In genomic region chr2:226649871-226650660, GRCh38 we compare ENCODE assay signal across 8 cellular contexts.
DNase-seq lines count a peak whose midpoint lies in the region; ATAC-seq and TF ChIP-seq lines count a peak whose summit lies in the region.

No MANE protein-coding gene starts in this region.

- H3K36me3 Mint-ChIP-seq in T-cell (peaks cover 7% of the 10 kb centered on the region), brain (peaks cover 16% of the 10 kb centered on the region)

- in situ Hi-C loops in Caki2 (cut with HindIII; ENCODE audit: low pct_unique_long_range_greater_than_20kb, low sequenced_read_pairs) = no loop called here

- H3K4me3 Mint-ChIP-seq in T-cell = peak overlapping the region in 2 of 3 donors; percentile 11 to 71
- peak overlapping the region; percentile 15 to 59 (median 23) for H3K4me3 Mint-ChIP-seq in brain

- H3K27me3 Mint-ChIP-seq in T-cell = peaks cover 0 to 1% of the 10 kb centered on the region in 2 donors
- no peaks in the 10 kb centered on the region for H3K27me3 Mint-ChIP-seq in brain

- peak; percentile 71 for DNase-seq in Caki2 (ENCODE audit: low read depth)
- peak; percentile 96 for DNase-seq in HT1080 (ENCODE audit: low read depth)
- peak in 27 of 34 experiments; percentile 5 to 59 (median 16) for DNase-seq in T-cell
- peak; percentile 100 for DNase-seq in iris pigment epithelial cell (ENCODE audit: low read depth)
- peak; percentile 20 to 33 (median 24) for DNase-seq in stimulated activated CD4-positive, alpha-beta T cell treated with anti-CD3 and anti-CD28 coated beads, Interleukin-12 subunit alpha, Interleukin-12 subunit beta, amount 100 ng/mL, for 48 hours (ENCODE audit: low read depth in 2 of 3, low spot score in 1 of 3)
- no peak for DNase-seq in germinal center (ENCODE audit: low spot score)

- H3K9me3 Mint-ChIP-seq in T-cell (peaks cover 3 to 8% (median 7%) of the 10 kb centered on the region in 3 donors), brain (peaks cover 13 to 16% (median 13%) of the 10 kb centered on the region in 5 experiments)

- H3K4me1 Mint-ChIP-seq in T-cell = peaks cover 31 to 46% (median 37%) of the 10 kb centered on the region in 3 donors
- H3K4me1 Mint-ChIP-seq in brain = peaks cover 29% of the 10 kb centered on the region

- CTCF ChIA-PET in T-cell (lab: Charles Lee) = interaction anchor here in 1 of 2 donors (0.5 kb wide), 1 partner anchor 40 kb away, joined by 3 read pairs; no protein-coding TSS in a partner anchor

- ATAC-seq in GM21529 (IDR thresholded peaks at IDR 0.05; ENCODE audit: unreplicated experiment) = peak; percentile 74
- ATAC-seq in T-cell (replicated peaks in 1 of 4) = peak; percentile 95 to 100 (median 98)

- POLR2A ChIA-PET in T-cell (lab: Charles Lee) = interaction anchor here in 1 of 2 donors (0.5 kb wide), 1 partner anchor 9 kb away, joined by 3 read pairs; no protein-coding TSS in a partner anchor

- no peak for TF ChIP-seq CTCF in brain (conservative IDR thresholded peaks at IDR 0.05)

- H3K27ac Mint-ChIP-seq in T-cell (peak overlapping the region; percentile 90), brain (peak overlapping the region; percentile 16 to 94 (median 85))
